22 cellular contexts compared by ENCODE assay signal in the genomic region with DNA sequence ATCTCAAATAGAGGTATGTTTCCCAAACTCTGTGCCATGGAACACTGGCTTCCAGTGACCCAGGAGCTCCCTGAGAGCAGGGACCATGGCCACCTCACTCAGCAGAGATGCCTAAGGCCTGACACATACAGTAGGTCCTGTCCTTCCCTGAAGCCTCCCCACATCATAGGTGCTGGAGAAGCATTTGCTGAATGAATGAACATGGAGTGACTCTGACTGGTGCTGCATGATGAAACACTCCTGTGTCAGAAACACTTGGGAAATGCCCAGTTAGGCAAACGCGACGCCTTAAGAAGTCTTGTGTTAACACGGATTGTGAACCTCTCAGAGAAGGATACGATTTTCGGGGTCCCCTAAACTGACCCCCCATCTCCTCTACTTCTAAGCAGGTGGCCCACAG. TPM values are rescaled to one million over a fixed set of nuclear protein-coding genes. Genes with fewer than 3 reads are reported as not detected.
A peak's percentile ranks its signal among the peaks of the same experiment; 100 is the strongest.
DNase-seq lines count a peak whose midpoint lies in the region; ATAC-seq and TF ChIP-seq lines count a peak whose summit lies in the region.
"Had no signal": no experiment of that assay in that cellular context is flagged by ENCODE, and none has a peak within 500 bp of the region (broad histone marks: within the 10 kb centered on the region; RNA-seq: fewer than 3 reads in every experiment).

No MANE protein-coding gene starts in this region.

- ATAC-seq in CD8-positive, alpha-beta T cell: no peak
- no peak for ATAC-seq in activated T-helper 17 cell treated with anti-CD3 and anti-CD28 coated beads, Interleukin-2, amount 50 U/mL, for 72 hours (replicated peaks)
- no peak for ATAC-seq in HG03095 (IDR thresholded peaks at IDR 0.05; ENCODE audit: unreplicated experiment)
- ATAC-seq in HG02759 (IDR thresholded peaks at IDR 0.05; ENCODE audit: unreplicated experiment): no peak
- ATAC-seq: gastroesophageal sphincter; lower lobe of right lung; stimulated activated naive CD8-positive, alpha-beta T cell treated with anti-CD3 and anti-CD28 coated beads, Interleukin-15, Interleukin-2, amounts not matched to agents 100 U/mL and 50 U/mL, for 24 hours; T-helper 17 cell; upper lobe of right lung had no signal

- no peak overlapping the region for H3K27ac ChIP-seq in CD8-positive, alpha-beta T cell (ENCODE audit: low read depth, low read length)
- no peak overlapping the region for H3K27ac ChIP-seq in H9 (ENCODE audit: insufficient read length, low read depth, low read length)
- H3K27ac ChIP-seq: gastroesophageal sphincter, KMS-11, lower lobe of right lung, upper lobe of right lung had no signal

- intact Hi-C loops in CD8-positive, alpha-beta T cell (cut with DNase I, micrococcal nuclease): loop anchor here (2.0 kb wide), 1 partner anchor 13 kb away; no protein-coding TSS in a partner anchor

- no peaks in the 10 kb centered on the region for H3K79me2 ChIP-seq in H9 (ENCODE audit: insufficient read depth, low read length)

- H2BK20ac ChIP-seq in H9 (ENCODE audit: low read depth, low read length, poor library complexity, severe bottlenecking): no peak overlapping the region

- no peak overlapping the region for H2BK12ac ChIP-seq in H9 (ENCODE audit: insufficient read length, low read depth, low read length)

- CTCF ChIA-PET in CD8-positive, alpha-beta T cell (lab: Charles Lee): interaction anchor here (3.3 to 3.8 kb wide), 2 partner anchors 13 to 19 kb away, joined by 21 read pairs; partner anchors contain the start of gene SLA2

- H3K23ac ChIP-seq in H9 (ENCODE audit: insufficient read length, low read depth, low read length): no peak overlapping the region

- H3K14ac ChIP-seq in H9 (ENCODE audit: insufficient read depth, low read length): no peak overlapping the region

- H3K27me3 Mint-ChIP-seq in CD8-positive, alpha-beta T cell (ENCODE audit: low read depth): no peaks in the 10 kb centered on the region
- H3K27me3 Mint-ChIP-seq in HFFc6 (ENCODE audit: insufficient read depth): peaks cover 12% of the 10 kb centered on the region
- H3K27me3 Mint-ChIP-seq in activated T-helper 17 cell treated with anti-CD3 and anti-CD28 coated beads, Interleukin-2, amount 50 U/mL, for 72 hours: no peaks in the 10 kb centered on the region
- H3K27me3 Mint-ChIP-seq in immature natural killer cell (ENCODE audit: low read depth in 3 of 3): peaks cover 16 to 41% (median 23%) of the 10 kb centered on the region in 3 donors
- no peaks in the 10 kb centered on the region for H3K27me3 Mint-ChIP-seq in H9 (ENCODE audit: low read depth)
- H3K27me3 Mint-ChIP-seq: T-helper 17 cell had no signal

- H3K9ac ChIP-seq in H9 (ENCODE audit: extremely low read depth, insufficient read length, low read length): no peak overlapping the region
- H3K9ac ChIP-seq: KMS-11 had no signal

- H3K27ac Mint-ChIP-seq in CD8-positive, alpha-beta T cell: peak overlapping the region; percentile 97
- H3K27ac Mint-ChIP-seq in HFFc6 (no peak overlapping the region), immature natural killer cell (peak overlapping the region; percentile 98 to 99 (median 99)), H9 (peak overlapping the region in 1 of 3 experiments; percentile 34; a peak in 1 of 7 replicates)
- H3K27ac Mint-ChIP-seq in activated T-helper 17 cell treated with anti-CD3 and anti-CD28 coated beads, Interleukin-2, amount 50 U/mL, for 72 hours: peak overlapping the region; percentile 98
- H3K27ac Mint-ChIP-seq: nephron had no signal

- H2AFZ ChIP-seq in H9 (ENCODE audit: low read length): no peak overlapping the region

- no peak overlapping the region for H4K5ac ChIP-seq in H9 (ENCODE audit: insufficient read length, low read depth, low read length)

- H3K4me1 Mint-ChIP-seq in CD8-positive, alpha-beta T cell (ENCODE audit: low read depth): peaks cover 60% of the 10 kb centered on the region
- no peaks in the 10 kb centered on the region for H3K4me1 Mint-ChIP-seq in HFFc6 (ENCODE audit: low read depth)
- H3K4me1 Mint-ChIP-seq in activated T-helper 17 cell treated with anti-CD3 and anti-CD28 coated beads, Interleukin-2, amount 50 U/mL, for 72 hours: peaks cover 12% of the 10 kb centered on the region
- H3K4me1 Mint-ChIP-seq in immature natural killer cell: peaks cover 57 to 60% of the 10 kb centered on the region in 2 donors
- peaks cover 6 to 8% of the 10 kb centered on the region in 2 experiments; a peak in 3 of 4 replicates for H3K4me1 Mint-ChIP-seq in H9
- H3K4me1 Mint-ChIP-seq: nephron had no signal

- no peak overlapping the region for H3T11ph ChIP-seq in H9 (ENCODE audit: low read length)

- no peak overlapping the region for H2AK5ac ChIP-seq in H9 (ENCODE audit: insufficient read length, low read length)

- POLR2A ChIA-PET in CD8-positive, alpha-beta T cell (lab: Charles Lee): interaction anchor here (10.0 kb wide), 1 partner anchor 11 kb away, joined by 73 read pairs; the partner anchor contains the start of gene SLA2

- H4K91ac ChIP-seq in H9 (ENCODE audit: insufficient read length, low read depth, low read length): no peak overlapping the region

- H3K56ac ChIP-seq in H9 (ENCODE audit: insufficient read length, low read depth, low read length): no peak overlapping the region

- H2BK120ac ChIP-seq in H9 (ENCODE audit: low read depth, low read length, poor library complexity, severe bottlenecking): no peak overlapping the region

- no peak overlapping the region for H4K8ac ChIP-seq in H9 (replicated peaks; ENCODE audit: insufficient read length, low read depth, low read length)

- H3K9me3 ChIP-seq in CD8-positive, alpha-beta T cell (ENCODE audit: low read length): no peaks in the 10 kb centered on the region
- H3K9me3 ChIP-seq in H9 (ENCODE audit: control insufficient read depth, low read depth, low read length): no peaks in the 10 kb centered on the region
- H3K9me3 ChIP-seq: gastroesophageal sphincter, lower lobe of right lung, upper lobe of right lung had no signal

- H3K4me1 ChIP-seq in CD8-positive, alpha-beta T cell (ENCODE audit: insufficient read depth, low read length): peaks cover 44% of the 10 kb centered on the region
- H3K4me1 ChIP-seq in H9 (ENCODE audit: insufficient read depth, low read length): no peaks in the 10 kb centered on the region; the same call in 1 of the 2 replicates
- H3K4me1 ChIP-seq: gastroesophageal sphincter, upper lobe of right lung had no signal

- H3K18ac ChIP-seq in H9 (ENCODE audit: insufficient read length, low read depth, low read length): no peak overlapping the region

- peaks cover 44% of the 10 kb centered on the region for H3K36me3 ChIP-seq in CD8-positive, alpha-beta T cell (ENCODE audit: insufficient read depth, low read length)
- H3K36me3 ChIP-seq: gastroesophageal sphincter, lower lobe of right lung, upper lobe of right lung had no signal

- H3K4me2 ChIP-seq in H9 (ENCODE audit: insufficient read depth, insufficient read length, low read length): no peak overlapping the region
- H3K4me2 ChIP-seq: KMS-11 had no signal

- H3K79me1 ChIP-seq in H9 (ENCODE audit: insufficient read depth, low read depth, low read length, poor library complexity, severe bottlenecking): no peaks in the 10 kb centered on the region

- no peaks in the 10 kb centered on the region for H4K20me1 ChIP-seq in H9 (ENCODE audit: control insufficient read depth, insufficient read depth, insufficient read length)

- H3K4ac ChIP-seq in H9 (ENCODE audit: low read depth, low read length): no peak overlapping the region

- H2BK15ac ChIP-seq in H9 (ENCODE audit: low read depth, low read length): no peak overlapping the region

- DNase-seq in CD8-positive, alpha-beta T cell: no peak
- peak; percentile 5 for DNase-seq in HFFc6
- no peak for DNase-seq in immature natural killer cell
- DNase-seq in NCI-H2029 treated with DMSO at 0.1 percent for 48 hours (lab: John Stamatoyannopoulos, UW): no peak
- DNase-seq in H9: no peak
- DNase-seq: activated CD4-positive, CD25-positive, alpha-beta regulatory T cell; activated T-cell treated with anti-CD3 and anti-CD28 coated beads for 4 hours; amygdala; lower lobe of right lung; NCI-H1417; NK-92 treated with Interleukin-12 subunit alpha and Interleukin-12 subunit beta, amount 100 ng/mL, for 24 hours; SHP77; stimulated activated naive CD8-positive, alpha-beta T cell treated with anti-CD3 and anti-CD28 coated beads, Interleukin-15, Interleukin-2, amounts not matched to agents 100 U/mL and 50 U/mL, for 24 hours; T-helper 17 cell; upper lobe of right lung had no signal

- no peaks in the 10 kb centered on the region for H3K27me3 ChIP-seq in CD8-positive, alpha-beta T cell (ENCODE audit: insufficient read depth, low read length)
- H3K27me3 ChIP-seq in H9 (ENCODE audit: insufficient read depth, low read length): no peaks in the 10 kb centered on the region
- H3K27me3 ChIP-seq: gastroesophageal sphincter, upper lobe of right lung had no signal

- TF ChIP-seq CTCF in CD8-positive, alpha-beta T cell (IDR thresholded peaks at IDR 0.05): no peak
- TF ChIP-seq CTCF in HFFc6 (IDR thresholded peaks at IDR 0.05) (no peak), H9 (conservative IDR thresholded peaks at IDR 0.05) (no peak)

- H3K4me3 ChIP-seq in CD8-positive, alpha-beta T cell (ENCODE audit: low read depth, low read length): no peak overlapping the region
- H3K4me3 ChIP-seq: gastroesophageal sphincter, lower lobe of right lung, upper lobe of right lung had no signal

- H2BK5ac ChIP-seq in H9 (ENCODE audit: insufficient read length, low read length): no peak overlapping the region

- no peaks in the 10 kb centered on the region for H3K23me2 ChIP-seq in H9 (ENCODE audit: insufficient read length, low read depth, low read length, poor library complexity, severe bottlenecking)

- peaks cover 75% of the 10 kb centered on the region for H3K36me3 Mint-ChIP-seq in CD8-positive, alpha-beta T cell
- H3K36me3 Mint-ChIP-seq in HFFc6 (ENCODE audit: low read depth) (no peaks in the 10 kb centered on the region), immature natural killer cell (peaks cover 33 to 44% (median 36%) of the 10 kb centered on the region in 3 donors), H9 (ENCODE audit: insufficient read depth in 1 of 3, low read depth in 3 of 3) (no peaks in the 10 kb centered on the region)
- H3K36me3 Mint-ChIP-seq in activated T-helper 17 cell treated with anti-CD3 and anti-CD28 coated beads, Interleukin-2, amount 50 U/mL, for 72 hours (ENCODE audit: low read depth): peaks cover 92% of the 10 kb centered on the region

- H3K9me3 Mint-ChIP-seq in CD8-positive, alpha-beta T cell: no peaks in the 10 kb centered on the region
- H3K9me3 Mint-ChIP-seq in HFFc6 (no peaks in the 10 kb centered on the region), immature natural killer cell (no peaks in the 10 kb centered on the region), H9 (no peaks in the 10 kb centered on the region)
- H3K9me3 Mint-ChIP-seq in activated T-helper 17 cell treated with anti-CD3 and anti-CD28 coated beads, Interleukin-2, amount 50 U/mL, for 72 hours: no peaks in the 10 kb centered on the region
- H3K9me3 Mint-ChIP-seq: nephron had no signal

- no CpG with 5 or more reads among the region's 6 CpGs for WGBS in H9 (ENCODE audit: extremely low coverage, insufficient read length, low lambda C conversion rate)

- no peak overlapping the region for H3K4me3 Mint-ChIP-seq in CD8-positive, alpha-beta T cell
- no peak overlapping the region for H3K4me3 Mint-ChIP-seq in HFFc6
- H3K4me3 Mint-ChIP-seq in activated T-helper 17 cell treated with anti-CD3 and anti-CD28 coated beads, Interleukin-2, amount 50 U/mL, for 72 hours: no peak overlapping the region
- H3K4me3 Mint-ChIP-seq in immature natural killer cell: no peak overlapping the region
- no peak overlapping the region for H3K4me3 Mint-ChIP-seq in H9
- H3K4me3 Mint-ChIP-seq: nephron had no signal

RNA-seq across cellular contexts. Expression of gene SLA2, which starts 14.3 kb away (rescaled TPM):
- 10 to 100 TPM; 58.5 to 60.3 TPM for total RNA-seq in CD8-positive, alpha-beta T cell
- not detected for total RNA-seq in HFFc6 (2021; fragmentation: NEBNext Ultra II Directional; extraction: Animal tissue kit (Norgen Biotek cat#: 25700))
- 10 to 100 TPM; 42.4 to 43.7 TPM for total RNA-seq in activated T-helper 17 cell treated with anti-CD3 and anti-CD28 coated beads, Interleukin-2, amount 50 U/mL, for 72 hours
- 10 to 100 TPM; 21.0 to 24.1 (median 24.1) TPM for polyA plus RNA-seq in immature natural killer cell
- total RNA-seq in H9 (2021): 0.13 and 0.20 TPM in 2 replicates
- polyA plus RNA-seq: BJ had no signal

RNA-seq across cellular contexts. Expression of gene RAB5IF, which starts 26.1 kb away (rescaled TPM):
- 100 to 1,000 TPM; 106 to 108 TPM for total RNA-seq in CD8-positive, alpha-beta T cell
- 100 to 1,000 TPM in 3 of 6 experiments, 10 to 100 TPM in 3; 94.5 to 105 (median 100) TPM for total RNA-seq in HFFc6 (2021; fragmentation: NEBNext Ultra II Directional; extraction: Animal tissue kit (Norgen Biotek cat#: 25700))
- 100 to 1,000 TPM in 1 of 2 donors, 10 to 100 TPM in 1; 60.8 to 186 TPM for total RNA-seq in activated T-helper 17 cell treated with anti-CD3 and anti-CD28 coated beads, Interleukin-2, amount 50 U/mL, for 72 hours
- 100 to 1,000 TPM; 230 to 380 (median 276) TPM for polyA plus RNA-seq in immature natural killer cell
- 96.5 and 111 TPM in 2 replicates for total RNA-seq in H9 (2021)

RNA-seq across cellular contexts. Expression of gene TGIF2, which starts 58.3 kb away (rescaled TPM):
- 10 to 100 TPM; 50.4 to 51.1 TPM for total RNA-seq in CD8-positive, alpha-beta T cell
- 10 to 100 TPM in 1 of 6 experiments, 1 to 10 TPM in 5; 5.5 to 12.0 (median 7.7) TPM for total RNA-seq in HFFc6 (2021; fragmentation: NEBNext Ultra II Directional; extraction: Animal tissue kit (Norgen Biotek cat#: 25700))
- total RNA-seq in activated T-helper 17 cell treated with anti-CD3 and anti-CD28 coated beads, Interleukin-2, amount 50 U/mL, for 72 hours: 10 to 100 TPM; 43.8 to 57.1 TPM
- 10 to 100 TPM; 12.3 to 16.1 (median 14.9) TPM for polyA plus RNA-seq in immature natural killer cell
- 81.7 and 94.6 TPM in 2 replicates for total RNA-seq in H9 (2021)

Comparison
In these comparisons a context has a peak if more than half of its experiments do, and no peak if none do; other contexts are left out.
1. RNA of gene SLA2, which starts 14.3 kb away (total RNA-seq): 58.5 to 60.3 TPM in CD8-positive, alpha-beta T cell and 42.4 to 43.7 TPM in activated T-helper 17 cell treated with anti-CD3 and anti-CD28 coated beads, Interleukin-2, amount 50 U/mL, for 72 hours; 0.13 to 0.20 TPM in H9 and not detected in HFFc6; every median in the first group is over 10 times any median in the second.